Comparison of ENCODE assay signal across 1 cellular context in genomic region chr19:34231439-34231838, GRCh38.
TF ChIP-seq lines count a peak whose summit lies in the region.

No MANE protein-coding gene starts in this region.

TF ChIP-seq in IMR-90, 13 proteins besides CTCF, POLR2A, EP300 and RAD21:
- TF ChIP-seq MAFK (IDR thresholded peaks at IDR 0.05; ENCODE audit: low read depth, low read length): no peak
- no peak for TF ChIP-seq RCOR1 (IDR thresholded peaks at IDR 0.05; ENCODE audit: insufficient replicate concordance, low read length)
- TF ChIP-seq CEBPB (IDR thresholded peaks at IDR 0.05; ENCODE audit: low read depth, low read length): no peak
- TF ChIP-seq MXI1 (IDR thresholded peaks at IDR 0.05; ENCODE audit: borderline replicate concordance, low read depth, low read length): no peak
- no peak for TF ChIP-seq SMC3 (IDR thresholded peaks at IDR 0.05; ENCODE audit: low read depth, low read length)
- no peak for TF ChIP-seq BHLHE40 (IDR thresholded peaks at IDR 0.05; ENCODE audit: low read depth, low read length)
- TF ChIP-seq RFX5 (IDR thresholded peaks at IDR 0.05; ENCODE audit: low read depth, low read length): no peak
- TF ChIP-seq MAZ (IDR thresholded peaks at IDR 0.05; ENCODE audit: borderline replicate concordance, low read depth, low read length): no peak
- TF ChIP-seq FOS (IDR thresholded peaks at IDR 0.05; ENCODE audit: low read depth, low read length): no peak
- TF ChIP-seq NFE2L2 (IDR thresholded peaks at IDR 0.05; ENCODE audit: low read depth, low read length): no peak
- TF ChIP-seq ELK1 (IDR thresholded peaks at IDR 0.05; ENCODE audit: borderline replicate concordance, low read depth, low read length): no peak
- TF ChIP-seq CHD1 (IDR thresholded peaks at IDR 0.05; ENCODE audit: low read depth, low read length): no peak
- TF ChIP-seq, protein P1, sequence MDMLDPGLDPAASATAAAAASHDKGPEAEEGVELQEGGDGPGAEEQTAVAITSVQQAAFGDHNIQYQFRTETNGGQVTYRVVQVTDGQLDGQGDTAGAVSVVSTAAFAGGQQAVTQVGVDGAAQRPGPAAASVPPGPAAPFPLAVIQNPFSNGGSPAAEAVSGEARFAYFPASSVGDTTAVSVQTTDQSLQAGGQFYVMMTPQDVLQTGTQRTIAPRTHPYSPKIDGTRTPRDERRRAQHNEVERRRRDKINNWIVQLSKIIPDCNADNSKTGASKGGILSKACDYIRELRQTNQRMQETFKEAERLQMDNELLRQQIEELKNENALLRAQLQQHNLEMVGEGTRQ (IDR thresholded peaks at IDR 0.05; ENCODE audit: low read depth, low read length): no peak
TF ChIP-seq in IMR-90: peak in this region for 0.
